In genomic region chr10:115861455-115861854, GRCh38 we compare ENCODE assay signal across 17 cellular contexts.
"Had no signal": no experiment of that assay in that cellular context is flagged by ENCODE, and none has a peak within 500 bp of the region (broad histone marks: within the 10 kb centered on the region; RNA-seq: fewer than 3 reads in every experiment).

No MANE protein-coding gene starts in this region.

- H3K36me3 ChIP-seq: adrenal gland, sigmoid colon, thyroid gland had no signal

- H3K27me3 Mint-ChIP-seq: activated CD4-positive, alpha-beta memory T cell treated with anti-CD3 and anti-CD28 coated beads for 36 hours; activated CD4-positive, alpha-beta T cell treated with anti-CD3 and anti-CD28 coated beads for 36 hours; activated CD8-positive, alpha-beta memory T cell treated with anti-CD3 and anti-CD28 coated beads, Interleukin-2, amount 10 ng/mL, durations not matched to agents 7 days and 5 days; activated T-cell treated with anti-CD3 and anti-CD28 coated beads, Interleukin-2, amount 50 U/mL, for 24 hours; central memory CD8-positive, alpha-beta T cell had no signal

- H3K27ac Mint-ChIP-seq: activated CD4-positive, alpha-beta memory T cell treated with anti-CD3 and anti-CD28 coated beads for 36 hours; activated CD4-positive, alpha-beta T cell treated with anti-CD3 and anti-CD28 coated beads for 36 hours; activated CD8-positive, alpha-beta memory T cell treated with anti-CD3 and anti-CD28 coated beads, Interleukin-2, amount 10 ng/mL, durations not matched to agents 7 days and 5 days; activated T-cell treated with anti-CD3 and anti-CD28 coated beads, Interleukin-2, amount 50 U/mL, for 24 hours; stimulated activated effector memory CD8-positive, alpha-beta T cell treated with anti-CD3 and anti-CD28 coated beads, Interleukin-12 subunit alpha, Interleukin-12 subunit beta, amount 100 ng/mL, for 72 hours had no signal

- H3K9me3 ChIP-seq: adrenal gland, body of pancreas, psoas muscle, sigmoid colon, thyroid gland had no signal

- H3K4me1 ChIP-seq: adrenal gland, body of pancreas, psoas muscle, sigmoid colon, thyroid gland had no signal

- DNase-seq: activated CD4-positive, alpha-beta memory T cell treated with anti-CD3 and anti-CD28 coated beads for 36 hours; activated CD4-positive, alpha-beta T cell treated with anti-CD3 and anti-CD28 coated beads for 36 hours; activated CD8-positive, alpha-beta memory T cell treated with anti-CD3 and anti-CD28 coated beads, Interleukin-2, amount 10 ng/mL, durations not matched to agents 7 days and 5 days; activated naive CD4-positive, alpha-beta T cell treated with anti-CD3 and anti-CD28 coated beads, Interleukin-2, amount 50 U/mL, for 16 hours; activated T-cell treated with anti-CD3 and anti-CD28 coated beads, Interleukin-2, amount 50 U/mL, for 24 hours; adrenal gland; body of pancreas; cortex of kidney; effector CD4-positive, alpha-beta T cell; psoas muscle; sigmoid colon; stimulated activated CD4-positive, alpha-beta T cell treated with anti-CD3 and anti-CD28 coated beads, Interleukin-1b, Interleukin-23, amount 100 ng/mL, for 48 hours; T-helper 2 cell; thyroid gland had no signal

- H3K4me3 Mint-ChIP-seq: activated CD4-positive, alpha-beta memory T cell treated with anti-CD3 and anti-CD28 coated beads for 36 hours; activated CD4-positive, alpha-beta T cell treated with anti-CD3 and anti-CD28 coated beads for 36 hours; activated CD8-positive, alpha-beta memory T cell treated with anti-CD3 and anti-CD28 coated beads, Interleukin-2, amount 10 ng/mL, durations not matched to agents 7 days and 5 days; activated T-cell treated with anti-CD3 and anti-CD28 coated beads, Interleukin-2, amount 50 U/mL, for 24 hours; central memory CD8-positive, alpha-beta T cell; neural crest cell; stimulated activated effector memory CD8-positive, alpha-beta T cell treated with anti-CD3 and anti-CD28 coated beads, Interleukin-12 subunit alpha, Interleukin-12 subunit beta, amount 100 ng/mL, for 72 hours had no signal

- H3K36me3 Mint-ChIP-seq: activated CD4-positive, alpha-beta memory T cell treated with anti-CD3 and anti-CD28 coated beads for 36 hours; activated CD8-positive, alpha-beta memory T cell treated with anti-CD3 and anti-CD28 coated beads, Interleukin-2, amount 10 ng/mL, durations not matched to agents 7 days and 5 days; stimulated activated effector memory CD8-positive, alpha-beta T cell treated with anti-CD3 and anti-CD28 coated beads, Interleukin-12 subunit alpha, Interleukin-12 subunit beta, amount 100 ng/mL, for 72 hours had no signal

- H3K4me3 ChIP-seq: adrenal gland, body of pancreas, psoas muscle, sigmoid colon, thyroid gland had no signal

- H3K27ac ChIP-seq: adrenal gland, body of pancreas, psoas muscle, sigmoid colon, thyroid gland had no signal

- H3K4me1 Mint-ChIP-seq: activated CD4-positive, alpha-beta T cell treated with anti-CD3 and anti-CD28 coated beads for 36 hours; activated CD8-positive, alpha-beta memory T cell treated with anti-CD3 and anti-CD28 coated beads, Interleukin-2, amount 10 ng/mL, durations not matched to agents 7 days and 5 days; central memory CD8-positive, alpha-beta T cell; stimulated activated effector memory CD8-positive, alpha-beta T cell treated with anti-CD3 and anti-CD28 coated beads, Interleukin-12 subunit alpha, Interleukin-12 subunit beta, amount 100 ng/mL, for 72 hours had no signal

- H3K27me3 ChIP-seq: adrenal gland, body of pancreas, sigmoid colon, thyroid gland had no signal
